ENCODE assay signal across 8 cellular contexts in genomic region chr11:74749127-74749964, GRCh38. TPM values are rescaled to one million over a fixed set of nuclear protein-coding genes. Genes with fewer than 3 reads are reported as not detected.
DNase-seq lines count a peak whose midpoint lies in the region; ATAC-seq, FAIRE-seq and TF ChIP-seq lines count a peak whose summit lies in the region.

No MANE protein-coding gene starts in this region.

- H3K9me3 ChIP-seq in CD8-positive, alpha-beta T cell (ENCODE audit: low read length): no peaks in the 10 kb centered on the region
- no peaks in the 10 kb centered on the region for H3K9me3 ChIP-seq in uterus

- peak; percentile 40 for ATAC-seq in CD8-positive, alpha-beta T cell
- peak; percentile 55 for ATAC-seq in HG03354 (IDR thresholded peaks at IDR 0.05; ENCODE audit: poor library complexity, severe bottlenecking, unreplicated experiment)
- ATAC-seq in omental fat pad (ENCODE audit: low FRiP score): peak; percentile 77

- peaks cover 23% of the 10 kb centered on the region for H3K4me1 ChIP-seq in CD8-positive, alpha-beta T cell (ENCODE audit: insufficient read depth, low read length)
- peaks cover 0 to 8% of the 10 kb centered on the region in 2 donors for H3K4me1 ChIP-seq in uterus

- no peaks in the 10 kb centered on the region for H3K27me3 Mint-ChIP-seq in CD8-positive, alpha-beta T cell (ENCODE audit: low read depth)

- H3K27ac ChIP-seq in CD8-positive, alpha-beta T cell (ENCODE audit: low read depth, low read length): peak overlapping the region; percentile 62
- peak overlapping the region; percentile 96 to 97 for H3K27ac ChIP-seq in uterus

- H3K27ac Mint-ChIP-seq in CD8-positive, alpha-beta T cell: peak overlapping the region; percentile 78

- TF ChIP-seq CTCF in CD8-positive, alpha-beta T cell (IDR thresholded peaks at IDR 0.05): no peak
- TF ChIP-seq CTCF in omental fat pad (IDR thresholded peaks at IDR 0.05) (no peak), uterus (IDR thresholded peaks at IDR 0.05) (peak in 1 of 4 experiments; percentile 3)

- H3K27me3 ChIP-seq in CD8-positive, alpha-beta T cell (ENCODE audit: insufficient read depth, low read length): no peaks in the 10 kb centered on the region
- H3K27me3 ChIP-seq in uterus: no peaks in the 10 kb centered on the region

- POLR2A ChIA-PET in CD8-positive, alpha-beta T cell (lab: Charles Lee): interaction anchor here (0.9 to 1.8 kb wide), 4 partner anchors 8 to 31 kb away, joined by 3 to 6 read pairs (median 3); no protein-coding TSS in a partner anchor

- H3K4me1 Mint-ChIP-seq in CD8-positive, alpha-beta T cell (ENCODE audit: low read depth): peaks cover 50% of the 10 kb centered on the region

- TF ChIP-seq POLR2A in uterus (IDR thresholded peaks at IDR 0.05): no peak

- peak; percentile 12 to 67 (median 30) for DNase-seq in CD8-positive, alpha-beta T cell
- DNase-seq in GM19239 (ENCODE audit: insufficient read length, low spot score) (peak; percentile 57), RPMI8226 (peak; percentile 83), activated gamma-delta T cell (lab: John Stamatoyannopoulos, UW) (peak; percentile 36), globus pallidus (ENCODE audit: low spot score) (peak; percentile 42), omental fat pad (ENCODE audit: low spot score) (no peak), uterus (peak in 1 of 2 donors; percentile 46)

- H3K4me3 Mint-ChIP-seq in CD8-positive, alpha-beta T cell: peak overlapping the region; percentile 85

- no peaks in the 10 kb centered on the region for H3K36me3 ChIP-seq in CD8-positive, alpha-beta T cell (ENCODE audit: insufficient read depth, low read length)
- H3K36me3 ChIP-seq in uterus: no peaks in the 10 kb centered on the region

- H3K9me3 Mint-ChIP-seq in CD8-positive, alpha-beta T cell: no peaks in the 10 kb centered on the region

- no peak for FAIRE-seq in GM19239 (lab: Jason Lieb, UNC)

- intact Hi-C loops in CD8-positive, alpha-beta T cell (cut with DNase I, micrococcal nuclease): loop anchor here (2.0 to 10.0 kb wide), 9 partner anchors 157 to 1695 kb away; partner anchors contain the start of genes PGM2L1 (in 2 of the 2), POLD3 (in 2 of the 2), C2CD3 (in 1 of the 2) and EMSY (in 1 of the 2)
- intact Hi-C loops in uterus (cut with DNase I; ENCODE audit: low total_unique reads): no loop called here

- H3K4me3 ChIP-seq in CD8-positive, alpha-beta T cell (ENCODE audit: low read depth, low read length): peak overlapping the region; percentile 56
- peak overlapping the region; percentile 88 to 93 for H3K4me3 ChIP-seq in uterus

- CTCF ChIA-PET in CD8-positive, alpha-beta T cell (lab: Charles Lee): interaction anchor here (1.1 to 1.4 kb wide), 2 partner anchors 9 to 47 kb away, joined by 3 to 14 read pairs; no protein-coding TSS in a partner anchor

- peaks cover 2% of the 10 kb centered on the region for H3K36me3 Mint-ChIP-seq in CD8-positive, alpha-beta T cell

RNA-seq across cellular contexts. Expression of gene RNF169, which starts 0.7 kb away (rescaled TPM):
- total RNA-seq in CD8-positive, alpha-beta T cell: 10 to 100 TPM; 14.1 to 14.8 TPM
- total RNA-seq in omental fat pad (10 to 100 TPM; 15.2 to 27.3 (median 20.4) TPM), uterus (10 to 100 TPM; 15.0 to 42.4 (median 25.0) TPM)

RNA-seq across cellular contexts. Expression of gene CHRDL2, which starts 18.1 kb away (rescaled TPM):
- not detected for total RNA-seq in CD8-positive, alpha-beta T cell
- total RNA-seq in omental fat pad (under 1 TPM in 2 of 4 donors, not detected in 2; 0.28 to 0.96 TPM), uterus (100 to 1,000 TPM in 1 of 4 donors, 1 to 10 TPM in 1, under 1 TPM in 2; 0.41 to 115 (median 2.9) TPM)
